1 cellular context compared by ENCODE assay signal in the genomic region with DNA sequence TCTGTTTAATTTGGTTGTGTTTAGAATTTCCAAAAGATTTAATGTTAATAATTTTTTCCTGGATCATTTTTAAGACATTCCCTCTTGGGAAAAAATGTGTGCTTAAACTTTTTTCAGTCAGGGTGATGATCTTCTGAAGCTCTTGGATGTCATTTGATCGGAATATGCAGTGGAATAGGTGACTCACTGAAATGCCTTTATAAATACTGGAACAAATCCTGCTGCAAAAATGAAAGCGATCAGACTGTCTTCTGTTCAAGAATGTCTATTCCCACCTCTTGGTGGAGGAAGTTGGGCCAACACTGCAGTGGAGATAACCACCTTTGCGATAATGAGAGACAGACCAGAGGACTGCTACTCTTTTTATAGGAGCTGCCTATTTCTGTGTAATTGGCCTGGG.
TF ChIP-seq lines count a peak whose summit lies in the region.

No MANE protein-coding gene starts in this region.

TF ChIP-seq in HepG2, 621 proteins besides CTCF, POLR2A, EP300 and RAD21:
- TF ChIP-seq, protein P1, sequence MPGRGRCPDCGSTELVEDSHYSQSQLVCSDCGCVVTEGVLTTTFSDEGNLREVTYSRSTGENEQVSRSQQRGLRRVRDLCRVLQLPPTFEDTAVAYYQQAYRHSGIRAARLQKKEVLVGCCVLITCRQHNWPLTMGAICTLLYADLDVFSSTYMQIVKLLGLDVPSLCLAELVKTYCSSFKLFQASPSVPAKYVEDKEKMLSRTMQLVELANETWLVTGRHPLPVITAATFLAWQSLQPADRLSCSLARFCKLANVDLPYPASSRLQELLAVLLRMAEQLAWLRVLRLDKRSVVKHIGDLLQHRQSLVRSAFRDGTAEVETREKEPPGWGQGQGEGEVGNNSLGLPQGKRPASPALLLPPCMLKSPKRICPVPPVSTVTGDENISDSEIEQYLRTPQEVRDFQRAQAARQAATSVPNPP (CRISPR knock-in tag; IDR thresholded peaks at IDR 0.05), result no peak
- TF ChIP-seq CHD4 (IDR thresholded peaks at IDR 0.05; ENCODE audit: borderline replicate concordance, low read length) (no peak), ATF1 (CRISPR knock-in tag; IDR thresholded peaks at IDR 0.05) (no peak), ZNF33A (CRISPR knock-in tag; IDR thresholded peaks at IDR 0.05; ENCODE audit: borderline replicate concordance) (no peak), SRY (CRISPR knock-in tag; IDR thresholded peaks at IDR 0.05) (no peak), NKX3-1 (CRISPR knock-in tag; IDR thresholded peaks at IDR 0.05) (no peak)
- TF ChIP-seq, protein P2, sequence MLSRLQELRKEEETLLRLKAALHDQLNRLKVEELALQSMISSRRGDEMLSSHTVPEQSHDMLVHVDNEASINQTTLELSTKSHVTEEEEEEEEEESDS (CRISPR knock-in tag; IDR thresholded peaks at IDR 0.05; ENCODE audit: borderline replicate concordance), result no peak
TF ChIP-seq in HepG2: peak in this region for 0.
